12 cellular contexts compared by ENCODE assay signal in the genomic region with DNA sequence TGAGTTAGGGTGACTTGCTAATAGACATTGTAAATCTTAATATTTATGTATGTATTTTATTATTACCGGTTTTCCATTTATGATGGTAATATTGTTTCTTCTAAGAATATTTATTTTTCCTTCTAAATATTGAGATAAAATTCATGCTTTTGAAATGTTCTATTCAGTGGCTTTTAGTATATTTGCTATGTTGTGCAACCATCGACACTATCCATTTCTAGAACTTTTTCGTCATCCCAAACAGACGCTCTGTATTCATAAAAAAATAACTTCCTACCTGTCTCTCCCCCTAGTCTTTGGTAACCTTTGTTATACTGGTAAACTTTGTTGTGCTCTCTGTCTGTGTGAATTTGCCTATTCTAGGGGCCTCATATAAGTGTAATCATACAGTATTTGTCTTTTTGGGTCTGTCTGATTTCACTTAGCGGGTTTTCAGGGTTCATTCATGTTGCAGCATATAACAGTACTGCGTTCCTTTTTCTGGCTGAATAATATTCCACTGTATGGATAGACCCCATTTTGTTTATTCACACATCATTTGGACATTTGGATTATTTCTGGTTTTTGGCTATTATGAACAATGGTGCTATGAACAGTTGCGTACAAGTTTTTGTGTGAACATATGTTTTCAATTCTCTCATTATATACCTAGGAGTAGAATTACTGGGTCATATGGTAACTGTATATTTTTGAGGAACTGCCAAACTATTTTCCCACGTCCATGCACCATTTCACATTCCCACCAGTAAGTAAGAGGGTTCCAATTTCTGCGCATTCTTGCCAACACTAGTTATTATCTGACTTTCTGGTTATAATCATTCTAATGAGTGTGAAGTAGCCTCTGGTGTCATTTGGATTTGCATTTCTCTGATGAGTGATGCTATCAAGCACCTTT. TPM values are rescaled to one million over a fixed set of nuclear protein-coding genes. Genes with fewer than 3 reads are reported as not detected.
DNase-seq lines count a peak whose midpoint lies in the region; ATAC-seq, FAIRE-seq and TF ChIP-seq lines count a peak whose summit lies in the region.
"Had no signal": no experiment of that assay in that cellular context is flagged by ENCODE, and none has a peak within 500 bp of the region (broad histone marks: within the 10 kb centered on the region; RNA-seq: fewer than 3 reads in every experiment).

No MANE protein-coding gene starts in this region.

- DNase-seq in NCI-H2171 treated with DMSO at 0.1 percent for 48 hours (lab: John Stamatoyannopoulos, UW) (peak; percentile 73), NCI-H2171 (lab: John Stamatoyannopoulos, UW) (no peak), RPMI8226 (peak; percentile 14), endothelial cell of umbilical vein (ENCODE audit: low read depth, low spot score) (peak; percentile 29), sigmoid colon (peak; percentile 29), HUDEP-2 (lab: John Stamatoyannopoulos, UW; ENCODE audit: unreplicated experiment in 76 of 76) (no peak), sciatic nerve (ENCODE audit: low spot score) (no peak), OCI-M2 (lab: John Stamatoyannopoulos, UW; ENCODE audit: unreplicated experiment) (no peak)
- DNase-seq: 8988T; activated CD4-positive, alpha-beta T cell treated with anti-CD3 and anti-CD28 coated beads, Interleukin-2, amount 50 U/mL, for 48 hours; lower lobe of right lung; PC-3 had no signal

- TF ChIP-seq POLR2A in endothelial cell of umbilical vein (IDR thresholded peaks at IDR 0.05; ENCODE audit: low read depth, low read length) (no peak), sigmoid colon (IDR thresholded peaks at IDR 0.05) (no peak)

- H2AFZ ChIP-seq in endothelial cell of umbilical vein (ENCODE audit: low read depth, low read length), result no peak overlapping the region

- H3K9me1 ChIP-seq in endothelial cell of umbilical vein (replicated peaks; ENCODE audit: control insufficient read depth, extremely low read depth, insufficient read depth, low read length), result no peaks in the 10 kb centered on the region

- H3K4me3 ChIP-seq in endothelial cell of umbilical vein (replicated peaks in 1 of 3; ENCODE audit: insufficient read depth in 1 of 3, low read depth in 1 of 3, low read length in 3 of 3) (no peak overlapping the region), sigmoid colon (no peak overlapping the region)
- H3K4me3 ChIP-seq: lower lobe of right lung had no signal

- peaks cover 82% of the 10 kb centered on the region for H3K79me2 ChIP-seq in endothelial cell of umbilical vein (ENCODE audit: control insufficient read depth, insufficient read depth, low read length)

- H3K36me3 ChIP-seq in endothelial cell of umbilical vein (ENCODE audit: control insufficient read depth in 2 of 2, extremely low read depth in 1 of 2, insufficient read depth in 2 of 2, low read length in 2 of 2), result peaks cover 25 to 33% of the 10 kb centered on the region in 2 experiments
- H3K36me3 ChIP-seq in sigmoid colon, result peaks cover 34 to 98% (median 61%) of the 10 kb centered on the region in 4 donors

- POLR2A ChIA-PET in endothelial cell of umbilical vein (lab: Charles Lee), result interaction anchor here (2.3 kb wide), 1 partner anchor 61 kb away, joined by 8 read pairs; a partner anchor contains a TSS

- intact Hi-C loops in endothelial cell of umbilical vein (cut with micrococcal nuclease), result no loop called here
- intact Hi-C loops in sigmoid colon (cut with DNase I), result no loop called here
- intact Hi-C loops in sciatic nerve (cut with DNase I), result no loop called here

- H3K4me1 ChIP-seq in endothelial cell of umbilical vein (ENCODE audit: control insufficient read depth, extremely low read depth, insufficient read depth, low read length) (peaks cover 10% of the 10 kb centered on the region), sigmoid colon (peaks cover 0 to 98% (median 89%) of the 10 kb centered on the region in 4 donors)

- CTCF ChIA-PET in endothelial cell of umbilical vein (lab: Charles Lee), result interaction anchor here (1.9 kb wide), 1 partner anchor 72 kb away, joined by 14 read pairs; no protein-coding TSS in a partner anchor

- 92 to 95% methylated on average over 9 of the region's 9 CpGs for WGBS in sigmoid colon, 2 donors

- dilution Hi-C loops in endothelial cell of umbilical vein (cut with MboI; ENCODE audit: extremely low pct_ligation_motif_present, low sequenced_read_pairs), result no loop called here

- no peak overlapping the region for H3K9ac ChIP-seq in endothelial cell of umbilical vein (replicated peaks; ENCODE audit: extremely low read depth, insufficient read depth, low read length)

- no TSS peak for BruUV-seq in endothelial cell of umbilical vein (replicated peaks; lab: Mats Ljungman, UMichigan)

- TF ChIP-seq EP300 in sigmoid colon (IDR thresholded peaks at IDR 0.05), result no peak

- no peak for TF ChIP-seq CTCF in endothelial cell of umbilical vein (IDR thresholded peaks at IDR 0.05; ENCODE audit: extremely low read depth in 1 of 2, insufficient read depth in 1 of 2, low read depth in 1 of 2, low read length in 2 of 2)
- TF ChIP-seq CTCF in sigmoid colon (IDR thresholded peaks at IDR 0.05), result no peak

- no peak for FAIRE-seq in endothelial cell of umbilical vein (lab: Jason Lieb, UNC)

- H3K27me3 ChIP-seq in endothelial cell of umbilical vein (ENCODE audit: control insufficient read depth in 2 of 2, insufficient read depth in 2 of 2, low read length in 2 of 2) (no peaks in the 10 kb centered on the region), sigmoid colon (no peaks in the 10 kb centered on the region)

- no peaks in the 10 kb centered on the region for H3K9me3 ChIP-seq in endothelial cell of umbilical vein (replicated peaks; ENCODE audit: control insufficient read depth, insufficient read depth, low read length)
- no peaks in the 10 kb centered on the region for H3K9me3 ChIP-seq in sigmoid colon
- H3K9me3 ChIP-seq: lower lobe of right lung had no signal

- no peak overlapping the region for H3K4me2 ChIP-seq in endothelial cell of umbilical vein (ENCODE audit: insufficient read depth, low read length)

- H4K20me1 ChIP-seq in endothelial cell of umbilical vein (replicated peaks; ENCODE audit: control insufficient read depth, extremely low read depth, insufficient read depth, low read length), result peaks cover 12% of the 10 kb centered on the region

- H3K27ac ChIP-seq in endothelial cell of umbilical vein (ENCODE audit: insufficient read depth, low read depth, low read length), result no peak overlapping the region
- peak overlapping the region; percentile 35 to 100 (median 76) for H3K27ac ChIP-seq in sigmoid colon

- ATAC-seq in sciatic nerve, result no peak
- ATAC-seq: lower lobe of right lung, PC-3 had no signal

TF ChIP-seq in endothelial cell of umbilical vein, 7 proteins besides CTCF, POLR2A, EP300 and RAD21:
- peak; percentile 16 for TF ChIP-seq POLR2AphosphoS5 (IDR thresholded peaks at IDR 0.05; ENCODE audit: insufficient read depth, low read depth, low read length)
- TF ChIP-seq FOS (IDR thresholded peaks at IDR 0.05; ENCODE audit: borderline replicate concordance, insufficient read depth, low read length), result no peak

RNA-seq across cellular contexts. Expression of a gene that starts 15.9 kb away (rescaled TPM):
- 957 and 1,053 TPM in 2 replicates for total RNA-seq in endothelial cell of umbilical vein
- 34.4 and 43.3 TPM in 2 replicates for polyA plus RNA-seq in endothelial cell of umbilical vein
- polyA plus RNA-seq in endothelial cell of umbilical vein (2011; cell fraction: cytosol; rRNA removed), result 15.1 and 49.9 TPM in 2 replicates
- polyA plus RNA-seq in endothelial cell of umbilical vein (2011; cell fraction: nucleus; rRNA removed), result 443 and 462 TPM in 2 replicates
- polyA plus RNA-seq in endothelial cell of umbilical vein (2012), result 254 and 310 TPM in 2 replicates
- polyA minus RNA-seq in endothelial cell of umbilical vein, result 900 and 1,086 TPM in 2 replicates
- polyA minus RNA-seq in endothelial cell of umbilical vein (2011; cell fraction: cytosol; rRNA and poly(A)+ RNA removed), result 31.7 TPM
- 1,191 and 1,444 TPM in 2 replicates for polyA minus RNA-seq in endothelial cell of umbilical vein (2011; cell fraction: nucleus; rRNA and poly(A)+ RNA removed)
- total RNA-seq in sigmoid colon, result 100 to 1,000 TPM; 142 to 573 (median 268) TPM
- polyA plus RNA-seq in sigmoid colon, result 100 to 1,000 TPM in 1 of 3 donors, 10 to 100 TPM in 2; 26.8 to 587 (median 78.7) TPM
- 1,255 TPM for total RNA-seq in sciatic nerve

RNA-seq across cellular contexts. Expression of a gene that starts 52.1 kb away (rescaled TPM):
- total RNA-seq in endothelial cell of umbilical vein, result 53.9 and 57.7 TPM in 2 replicates
- 36.4 and 45.3 TPM in 2 replicates for polyA plus RNA-seq in endothelial cell of umbilical vein
- polyA plus RNA-seq in endothelial cell of umbilical vein (2011; cell fraction: cytosol; rRNA removed), result 24.9 and 33.1 TPM in 2 replicates
- polyA plus RNA-seq in endothelial cell of umbilical vein (2011; cell fraction: nucleus; rRNA removed), result 38.1 and 42.6 TPM in 2 replicates
- 24.3 and 29.2 TPM in 2 replicates for polyA plus RNA-seq in endothelial cell of umbilical vein (2012)
- 34.9 and 44.0 TPM in 2 replicates for polyA minus RNA-seq in endothelial cell of umbilical vein
- 16.4 TPM for polyA minus RNA-seq in endothelial cell of umbilical vein (2011; cell fraction: cytosol; rRNA and poly(A)+ RNA removed)
- 22.2 and 24.7 TPM in 2 replicates for polyA minus RNA-seq in endothelial cell of umbilical vein (2011; cell fraction: nucleus; rRNA and poly(A)+ RNA removed)
- 10 to 100 TPM; 10.7 to 27.5 (median 15.6) TPM for total RNA-seq in sigmoid colon
- 10 to 100 TPM; 21.6 to 29.0 (median 25.2) TPM for polyA plus RNA-seq in sigmoid colon
- total RNA-seq in sciatic nerve, result 65.9 TPM

RNA-seq across cellular contexts. Expression of a gene that starts 56.1 kb away (rescaled TPM):
- 3.1 and 4.8 TPM in 2 replicates for total RNA-seq in endothelial cell of umbilical vein
- polyA plus RNA-seq in endothelial cell of umbilical vein, result 1.2 TPM in 2 replicates
- polyA plus RNA-seq in endothelial cell of umbilical vein (2011; cell fraction: cytosol; rRNA removed), result 0.52 and 0.66 TPM in 2 replicates
- 2.1 and 2.5 TPM in 2 replicates for polyA plus RNA-seq in endothelial cell of umbilical vein (2011; cell fraction: nucleus; rRNA removed)
- polyA plus RNA-seq in endothelial cell of umbilical vein (2012), result 1.5 and 1.6 TPM in 2 replicates
- 0.55 and 1.9 TPM in 2 replicates for polyA minus RNA-seq in endothelial cell of umbilical vein
- polyA minus RNA-seq in endothelial cell of umbilical vein (2011; cell fraction: cytosol; rRNA and poly(A)+ RNA removed), result 6.2 TPM
- polyA minus RNA-seq in endothelial cell of umbilical vein (2011; cell fraction: nucleus; rRNA and poly(A)+ RNA removed), result 1.7 and 2.0 TPM in 2 replicates
- total RNA-seq in sigmoid colon, result 1 to 10 TPM; 2.5 to 8.9 (median 6.0) TPM
- 10 to 100 TPM in 1 of 3 donors, 1 to 10 TPM in 2; 1.2 to 12.8 (median 2.5) TPM for polyA plus RNA-seq in sigmoid colon
- 12.0 TPM for total RNA-seq in sciatic nerve

Comparison
In these comparisons a context has a peak if more than half of its experiments do, and no peak if none do; other contexts are left out.
1. DNase-seq: peak in NCI-H2171 treated with DMSO at 0.1 percent for 48 hours (single experiment), RPMI8226 (single experiment), endothelial cell of umbilical vein (single experiment) and sigmoid colon (single experiment); none in NCI-H2171 (single experiment), HUDEP-2 (0 of 76), sciatic nerve (single experiment) and OCI-M2 (single experiment).